ENCODE assay signal across 1 cellular context in genomic region chr12:116222358-116222757, GRCh38.
TF ChIP-seq lines count a peak whose summit lies in the region.

No MANE protein-coding gene starts in this region.

TF ChIP-seq in GM23338, 12 proteins besides CTCF, POLR2A, EP300 and RAD21 (continued from another document):
- TF ChIP-seq, protein P1, sequence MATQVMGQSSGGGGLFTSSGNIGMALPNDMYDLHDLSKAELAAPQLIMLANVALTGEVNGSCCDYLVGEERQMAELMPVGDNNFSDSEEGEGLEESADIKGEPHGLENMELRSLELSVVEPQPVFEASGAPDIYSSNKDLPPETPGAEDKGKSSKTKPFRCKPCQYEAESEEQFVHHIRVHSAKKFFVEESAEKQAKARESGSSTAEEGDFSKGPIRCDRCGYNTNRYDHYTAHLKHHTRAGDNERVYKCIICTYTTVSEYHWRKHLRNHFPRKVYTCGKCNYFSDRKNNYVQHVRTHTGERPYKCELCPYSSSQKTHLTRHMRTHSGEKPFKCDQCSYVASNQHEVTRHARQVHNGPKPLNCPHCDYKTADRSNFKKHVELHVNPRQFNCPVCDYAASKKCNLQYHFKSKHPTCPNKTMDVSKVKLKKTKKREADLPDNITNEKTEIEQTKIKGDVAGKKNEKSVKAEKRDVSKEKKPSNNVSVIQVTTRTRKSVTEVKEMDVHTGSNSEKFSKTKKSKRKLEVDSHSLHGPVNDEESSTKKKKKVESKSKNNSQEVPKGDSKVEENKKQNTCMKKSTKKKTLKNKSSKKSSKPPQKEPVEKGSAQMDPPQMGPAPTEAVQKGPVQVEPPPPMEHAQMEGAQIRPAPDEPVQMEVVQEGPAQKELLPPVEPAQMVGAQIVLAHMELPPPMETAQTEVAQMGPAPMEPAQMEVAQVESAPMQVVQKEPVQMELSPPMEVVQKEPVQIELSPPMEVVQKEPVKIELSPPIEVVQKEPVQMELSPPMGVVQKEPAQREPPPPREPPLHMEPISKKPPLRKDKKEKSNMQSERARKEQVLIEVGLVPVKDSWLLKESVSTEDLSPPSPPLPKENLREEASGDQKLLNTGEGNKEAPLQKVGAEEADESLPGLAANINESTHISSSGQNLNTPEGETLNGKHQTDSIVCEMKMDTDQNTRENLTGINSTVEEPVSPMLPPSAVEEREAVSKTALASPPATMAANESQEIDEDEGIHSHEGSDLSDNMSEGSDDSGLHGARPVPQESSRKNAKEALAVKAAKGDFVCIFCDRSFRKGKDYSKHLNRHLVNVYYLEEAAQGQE (IDR thresholded peaks at IDR 0.05; ENCODE audit: unreplicated experiment) = no peak
- TF ChIP-seq POLR2AphosphoS5 (IDR thresholded peaks at IDR 0.05; ENCODE audit: low read depth) (no peak), ZNF114 (CRISPR knock-in tag; IDR thresholded peaks at IDR 0.05) (no peak), ZNF331 (CRISPR knock-in tag; IDR thresholded peaks at IDR 0.05; ENCODE audit: low read depth) (no peak)
TF ChIP-seq in GM23338: peak in this region for 0.
